8 cellular contexts compared by ENCODE assay signal in genomic region chr1:121458291-121459048, GRCh38.
DNase-seq lines count a peak whose midpoint lies in the region; ATAC-seq and TF ChIP-seq lines count a peak whose summit lies in the region.
"Had no signal": no experiment of that assay in that cellular context is flagged by ENCODE, and none has a peak within 500 bp of the region (broad histone marks: within the 10 kb centered on the region; RNA-seq: fewer than 3 reads in every experiment).

No MANE protein-coding gene starts in this region.

- no peaks in the 10 kb centered on the region for H3K9me3 ChIP-seq in mammary epithelial cell (replicated peaks; ENCODE audit: insufficient read depth, low read length)

- no peak overlapping the region for H3K27ac ChIP-seq in mammary epithelial cell (ENCODE audit: insufficient read depth, low read depth, low read length)

- peak; percentile 100 for ATAC-seq in GM18909 (IDR thresholded peaks at IDR 0.05; ENCODE audit: poor library complexity, unreplicated experiment)
- ATAC-seq in HG02763 (IDR thresholded peaks at IDR 0.05; ENCODE audit: unreplicated experiment) = peak; percentile 100

- H2AFZ ChIP-seq in mammary epithelial cell (ENCODE audit: low read depth, low read length) = no peak overlapping the region

- dilution Hi-C loops in mammary epithelial cell (cut with HindIII; ENCODE audit: low sequenced_read_pairs) = no loop called here

- no peaks in the 10 kb centered on the region for H3K27me3 ChIP-seq in mammary epithelial cell (ENCODE audit: insufficient read depth, low read length)

- intact Hi-C loops in mammary epithelial cell (cut with micrococcal nuclease) = no loop called here

- H3K4me1 ChIP-seq in mammary epithelial cell (ENCODE audit: insufficient read depth, low read length) = no peaks in the 10 kb centered on the region

- no peaks in the 10 kb centered on the region for H4K20me1 ChIP-seq in mammary epithelial cell (ENCODE audit: insufficient read depth, low read length)

- BruUV-seq in mammary epithelial cell (replicated peaks; lab: Mats Ljungman, UMichigan) = no TSS peak

- in situ Hi-C loops in mammary epithelial cell (cut with MboI; ENCODE audit: low sequenced_read_pairs in 2 of 2) = no loop called here

- H3K36me3 ChIP-seq in mammary epithelial cell (ENCODE audit: insufficient read depth, low read length) = no peaks in the 10 kb centered on the region

- H3K4me2 ChIP-seq in mammary epithelial cell (ENCODE audit: insufficient read depth, low read depth, low read length) = no peak overlapping the region

- no peak overlapping the region for H3K4me3 ChIP-seq in mammary epithelial cell (replicated peaks in 1 of 3; ENCODE audit: insufficient read depth in 1 of 3, low read depth in 2 of 3, low read length in 3 of 3)

- DNase-seq in NOMO-1 treated with DMSO at 0.1 percent for 48 hours (lab: John Stamatoyannopoulos, UW; ENCODE audit: unreplicated experiment) (peak; percentile 98), midbrain (lab: John Stamatoyannopoulos, UW) (peak; percentile 19), NCI-H1436 treated with DMSO at 0.1 percent for 48 hours (lab: John Stamatoyannopoulos, UW) (no peak), NCI-H226 (no peak), mammary epithelial cell (no peak)
- DNase-seq: NCI-H1092 treated with DMSO at 0.1 percent for 48 hours had no signal

- H3K79me2 ChIP-seq in mammary epithelial cell (ENCODE audit: insufficient read depth, low read length) = no peaks in the 10 kb centered on the region

- CTCF ChIA-PET in mammary epithelial cell (lab: Charles Lee; ENCODE audit: low non-redundant PET) = no interaction called here

- no peak for TF ChIP-seq CTCF in mammary epithelial cell (conservative IDR thresholded peaks at IDR 0.05 in 1 of 2, IDR thresholded peaks at IDR 0.05 in 1 of 2; ENCODE audit: extremely low read depth in 1 of 2, insufficient read depth in 1 of 2, low read depth in 1 of 2, low read length in 2 of 2)

- H3K9ac ChIP-seq in mammary epithelial cell (ENCODE audit: insufficient read depth, low read length) = no peak overlapping the region

- 51% methylated on average over 2 of the region's 2 CpGs for WGBS in mammary epithelial cell (ENCODE audit: low coverage, missing lambda C conversion rate)

Comparison
In these comparisons a context has a peak if more than half of its experiments do, and no peak if none do; other contexts are left out.
1. DNase-seq: peak in NOMO-1 treated with DMSO at 0.1 percent for 48 hours (single experiment) and midbrain (single experiment); none in NCI-H1436 treated with DMSO at 0.1 percent for 48 hours (single experiment), NCI-H226 (single experiment) and mammary epithelial cell (single experiment).